ENCODE assay signal across 1 cellular context in the genomic region with DNA sequence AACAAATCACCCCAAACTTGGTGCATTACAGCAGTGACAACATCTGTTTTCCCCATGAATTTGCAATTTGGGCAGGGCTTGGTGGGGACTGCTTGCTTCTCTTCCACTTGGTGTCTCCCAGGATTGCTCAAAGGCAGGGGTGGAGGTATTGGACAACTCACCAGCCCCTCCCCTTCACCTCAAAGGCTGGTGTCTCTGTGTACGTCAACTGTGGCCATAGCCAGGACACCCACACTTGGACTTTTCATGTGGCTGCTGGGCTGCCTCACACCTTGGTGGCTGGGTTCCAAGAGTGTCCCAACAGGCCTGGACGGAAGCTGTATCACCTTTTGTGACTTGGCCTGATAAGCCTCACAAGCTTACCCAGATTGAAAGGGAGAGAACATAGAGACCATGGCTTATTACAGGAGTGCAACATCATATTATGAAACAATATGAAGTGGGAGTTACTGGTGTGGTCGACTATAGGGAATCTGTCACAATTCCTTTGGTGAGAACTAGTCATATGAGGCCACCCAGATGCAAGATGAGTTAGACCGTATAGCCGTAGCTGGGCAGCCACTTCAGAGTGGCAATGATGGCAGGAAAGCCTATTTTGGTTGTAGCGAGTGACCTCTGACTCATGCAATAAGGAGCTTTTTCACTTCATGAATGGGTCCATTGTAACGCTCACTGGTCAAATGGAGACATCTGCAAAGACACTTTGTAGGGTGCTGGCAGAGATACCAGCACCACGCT.
TF ChIP-seq lines count a peak whose summit lies in the region.

No MANE protein-coding gene starts in this region.

TF ChIP-seq in HCT116, 20 proteins besides CTCF, POLR2A, EP300 and RAD21 (continued from another document):
- TF ChIP-seq, protein P1, sequence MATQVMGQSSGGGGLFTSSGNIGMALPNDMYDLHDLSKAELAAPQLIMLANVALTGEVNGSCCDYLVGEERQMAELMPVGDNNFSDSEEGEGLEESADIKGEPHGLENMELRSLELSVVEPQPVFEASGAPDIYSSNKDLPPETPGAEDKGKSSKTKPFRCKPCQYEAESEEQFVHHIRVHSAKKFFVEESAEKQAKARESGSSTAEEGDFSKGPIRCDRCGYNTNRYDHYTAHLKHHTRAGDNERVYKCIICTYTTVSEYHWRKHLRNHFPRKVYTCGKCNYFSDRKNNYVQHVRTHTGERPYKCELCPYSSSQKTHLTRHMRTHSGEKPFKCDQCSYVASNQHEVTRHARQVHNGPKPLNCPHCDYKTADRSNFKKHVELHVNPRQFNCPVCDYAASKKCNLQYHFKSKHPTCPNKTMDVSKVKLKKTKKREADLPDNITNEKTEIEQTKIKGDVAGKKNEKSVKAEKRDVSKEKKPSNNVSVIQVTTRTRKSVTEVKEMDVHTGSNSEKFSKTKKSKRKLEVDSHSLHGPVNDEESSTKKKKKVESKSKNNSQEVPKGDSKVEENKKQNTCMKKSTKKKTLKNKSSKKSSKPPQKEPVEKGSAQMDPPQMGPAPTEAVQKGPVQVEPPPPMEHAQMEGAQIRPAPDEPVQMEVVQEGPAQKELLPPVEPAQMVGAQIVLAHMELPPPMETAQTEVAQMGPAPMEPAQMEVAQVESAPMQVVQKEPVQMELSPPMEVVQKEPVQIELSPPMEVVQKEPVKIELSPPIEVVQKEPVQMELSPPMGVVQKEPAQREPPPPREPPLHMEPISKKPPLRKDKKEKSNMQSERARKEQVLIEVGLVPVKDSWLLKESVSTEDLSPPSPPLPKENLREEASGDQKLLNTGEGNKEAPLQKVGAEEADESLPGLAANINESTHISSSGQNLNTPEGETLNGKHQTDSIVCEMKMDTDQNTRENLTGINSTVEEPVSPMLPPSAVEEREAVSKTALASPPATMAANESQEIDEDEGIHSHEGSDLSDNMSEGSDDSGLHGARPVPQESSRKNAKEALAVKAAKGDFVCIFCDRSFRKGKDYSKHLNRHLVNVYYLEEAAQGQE (IDR thresholded peaks at IDR 0.05; ENCODE audit: low read depth), result no peak
- TF ChIP-seq SIN3A (IDR thresholded peaks at IDR 0.05; ENCODE audit: low read depth) (0 out of 2 replicates have a peak, but pooled peaks have one; percentile 23), ELF1 (IDR thresholded peaks at IDR 0.05; ENCODE audit: borderline replicate concordance, low read depth) (no peak), SRF (IDR thresholded peaks at IDR 0.05; ENCODE audit: low read depth) (peak; percentile 81), EZH2 (IDR thresholded peaks at IDR 0.05) (no peak), ZNF274 (IDR thresholded peaks at IDR 0.05; ENCODE audit: low read depth, low read length) (no peak), EGR1 (IDR thresholded peaks at IDR 0.05; ENCODE audit: low read depth) (peak; percentile 47; the same call in 1 of the 2 replicates), POLR2AphosphoS5 (IDR thresholded peaks at IDR 0.05; ENCODE audit: low read depth, low read length) (no peak), CBX3 (IDR thresholded peaks at IDR 0.05; ENCODE audit: low read depth) (peak; percentile 48; the same call in 1 of the 2 replicates), YY1 (IDR thresholded peaks at IDR 0.05; ENCODE audit: extremely low read depth, insufficient replicate concordance, low read depth, low read length) (no peak), JUND (IDR thresholded peaks at IDR 0.05) (peak; percentile 60), TCF7L2 (IDR thresholded peaks at IDR 0.05; ENCODE audit: borderline replicate concordance, extremely low read depth, insufficient read depth, insufficient read length) (no peak), EZH2phosphoT487 (IDR thresholded peaks at IDR 0.05; ENCODE audit: borderline replicate concordance) (no peak)
- TF ChIP-seq, protein P2, sequence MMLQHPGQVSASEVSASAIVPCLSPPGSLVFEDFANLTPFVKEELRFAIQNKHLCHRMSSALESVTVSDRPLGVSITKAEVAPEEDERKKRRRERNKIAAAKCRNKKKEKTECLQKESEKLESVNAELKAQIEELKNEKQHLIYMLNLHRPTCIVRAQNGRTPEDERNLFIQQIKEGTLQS (IDR thresholded peaks at IDR 0.05), result no peak
- TF ChIP-seq, protein P3, sequence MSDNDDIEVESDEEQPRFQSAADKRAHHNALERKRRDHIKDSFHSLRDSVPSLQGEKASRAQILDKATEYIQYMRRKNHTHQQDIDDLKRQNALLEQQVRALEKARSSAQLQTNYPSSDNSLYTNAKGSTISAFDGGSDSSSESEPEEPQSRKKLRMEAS (IDR thresholded peaks at IDR 0.05), result peak; percentile 56; the same call in 1 of the 2 replicates
